In genomic region chr2:155427470-155427869, GRCh38 we compare ENCODE assay signal across 9 cellular contexts.
"Had no signal": no experiment of that assay in that cellular context is flagged by ENCODE, and none has a peak within 500 bp of the region (broad histone marks: within the 10 kb centered on the region; RNA-seq: fewer than 3 reads in every experiment).

No MANE protein-coding gene starts in this region.

- H3K36me3 ChIP-seq: HAP-1 had no signal

- H3K4me1 Mint-ChIP-seq: GM23338, H9 had no signal

- ATAC-seq: GM23338, HCT116 had no signal

- H3K9me3 ChIP-seq: HAP-1 had no signal

- H3K9me3 Mint-ChIP-seq: GM23338, H9 had no signal

- H3K9ac ChIP-seq: GM23248 had no signal

- H3K4me3 ChIP-seq: GM23248, GM23338, HAP-1 had no signal

- H3K27ac Mint-ChIP-seq: GM23338, H9, HFFc6 had no signal

- H3K4me3 Mint-ChIP-seq: GM23338, H9, HFFc6 had no signal

- H3K4me2 ChIP-seq: GM23338 had no signal

- DNase-seq: GM23248, GOT3, H7, H9, HCEC 1CT, HFFc6 had no signal

- H3K27ac ChIP-seq: GM23248 had no signal

- H2AFZ ChIP-seq: GM23248, GM23338 had no signal
